Comparison of ENCODE assay signal across 12 cellular contexts in genomic region chr2:9256570-9257043, GRCh38. TPM values are rescaled to one million over a fixed set of nuclear protein-coding genes. Genes with fewer than 3 reads are reported as not detected.
DNase-seq lines count a peak whose midpoint lies in the region; ATAC-seq and TF ChIP-seq lines count a peak whose summit lies in the region.
"Had no signal": no experiment of that assay in that cellular context is flagged by ENCODE, and none has a peak within 500 bp of the region (broad histone marks: within the 10 kb centered on the region; RNA-seq: fewer than 3 reads in every experiment).

No MANE protein-coding gene starts in this region.

- H2AFZ ChIP-seq in neural progenitor cell (replicated peaks) = no peak overlapping the region

- H3K4me3 ChIP-seq in neural progenitor cell (no peak overlapping the region), BE2C (ENCODE audit: low read depth, low read length) (no peak overlapping the region)

- H3K9me3 Mint-ChIP-seq in neural progenitor cell = no peaks in the 10 kb centered on the region
- no peaks in the 10 kb centered on the region for H3K9me3 Mint-ChIP-seq in activated T-helper 1 cell treated with anti-CD3 and anti-CD28 coated beads, Interleukin-12 subunit alpha, Interleukin-12 subunit beta, Interleukin-2, Interleukin-4 antibody, amounts not matched to agents 30 ng/mL and 10 ng/mL and 1 ng/mL, durations not matched to agents 14 hours and 24 hours and 36 hours

- H3K4me1 ChIP-seq in neural progenitor cell (peaks cover 25% of the 10 kb centered on the region), BE2C (peaks cover 5% of the 10 kb centered on the region; the same call in 1 of the 2 replicates)

- H3K36me3 Mint-ChIP-seq in neural progenitor cell = peaks cover 9% of the 10 kb centered on the region
- no peaks in the 10 kb centered on the region for H3K36me3 Mint-ChIP-seq in activated T-helper 1 cell treated with anti-CD3 and anti-CD28 coated beads, Interleukin-12 subunit alpha, Interleukin-12 subunit beta, Interleukin-2, Interleukin-4 antibody, amounts not matched to agents 30 ng/mL and 10 ng/mL and 1 ng/mL, durations not matched to agents 14 hours and 24 hours and 36 hours (ENCODE audit: low read depth)

- H3F3A ChIP-seq in neural progenitor cell (ENCODE audit: low read depth) = no peaks in the 10 kb centered on the region

- H3K79me2 ChIP-seq in neural progenitor cell (ENCODE audit: low read depth) = peaks cover 84% of the 10 kb centered on the region

- H3K9ac ChIP-seq in neural progenitor cell = no peak overlapping the region

- DNase-seq in DMS79 (lab: John Stamatoyannopoulos, UW) (peak; percentile 15), NCI-H69 (lab: John Stamatoyannopoulos, UW) (peak; percentile 42), epithelial cell of prostate (ENCODE audit: low read depth, low spot score) (no peak), neural progenitor cell (ENCODE audit: low spot score) (peak; percentile 29), mucosa of gallbladder (ENCODE audit: low spot score) (no peak), BE2C (no peak)
- DNase-seq in activated T-helper 1 cell treated with anti-CD3 and anti-CD28 coated beads, Interleukin-12 subunit alpha, Interleukin-12 subunit beta, Interleukin-2, Interleukin-4 antibody, amounts not matched to agents 30 ng/mL and 10 ng/mL and 1 ng/mL, durations not matched to agents 14 hours and 24 hours and 36 hours (ENCODE audit: low spot score) = no peak
- DNase-seq: activated CD8-positive, alpha-beta memory T cell treated with anti-CD3 and anti-CD28 coated beads, Interleukin-2, amount 50 U/mL, for 4 hours; NCI-H226; trophoblast cell had no signal

- H3K4me1 Mint-ChIP-seq in neural progenitor cell = peaks cover 70% of the 10 kb centered on the region
- no peaks in the 10 kb centered on the region for H3K4me1 Mint-ChIP-seq in activated T-helper 1 cell treated with anti-CD3 and anti-CD28 coated beads, Interleukin-12 subunit alpha, Interleukin-12 subunit beta, Interleukin-2, Interleukin-4 antibody, amounts not matched to agents 30 ng/mL and 10 ng/mL and 1 ng/mL, durations not matched to agents 14 hours and 24 hours and 36 hours (ENCODE audit: low read depth)

- H3K36me3 ChIP-seq in neural progenitor cell = no peaks in the 10 kb centered on the region
- H3K36me3 ChIP-seq in BE2C = no peaks in the 10 kb centered on the region

- H3K4me3 Mint-ChIP-seq in neural progenitor cell = no peak overlapping the region
- no peak overlapping the region for H3K4me3 Mint-ChIP-seq in activated T-helper 1 cell treated with anti-CD3 and anti-CD28 coated beads, Interleukin-12 subunit alpha, Interleukin-12 subunit beta, Interleukin-2, Interleukin-4 antibody, amounts not matched to agents 30 ng/mL and 10 ng/mL and 1 ng/mL, durations not matched to agents 14 hours and 24 hours and 36 hours

- no peak for ATAC-seq in GM21367 (IDR thresholded peaks at IDR 0.05; ENCODE audit: unreplicated experiment)
- ATAC-seq: HCT116 had no signal

- peaks cover 2% of the 10 kb centered on the region for H3K27me3 Mint-ChIP-seq in neural progenitor cell (ENCODE audit: insufficient read depth, low read depth)
- peaks cover 2% of the 10 kb centered on the region for H3K27me3 Mint-ChIP-seq in activated T-helper 1 cell treated with anti-CD3 and anti-CD28 coated beads, Interleukin-12 subunit alpha, Interleukin-12 subunit beta, Interleukin-2, Interleukin-4 antibody, amounts not matched to agents 30 ng/mL and 10 ng/mL and 1 ng/mL, durations not matched to agents 14 hours and 24 hours and 36 hours (ENCODE audit: insufficient read depth)

- H3K27me3 ChIP-seq in neural progenitor cell (no peaks in the 10 kb centered on the region), BE2C (no peaks in the 10 kb centered on the region)

- intact Hi-C loops in activated T-helper 1 cell treated with anti-CD3 and anti-CD28 coated beads, Interleukin-12 subunit alpha, Interleukin-12 subunit beta, Interleukin-2, Interleukin-4 antibody, amounts not matched to agents 30 ng/mL and 10 ng/mL and 1 ng/mL, durations not matched to agents 14 hours and 24 hours and 36 hours (cut with micrococcal nuclease) = no loop called here

- H3K9me3 ChIP-seq in neural progenitor cell (ENCODE audit: low read depth) (no peaks in the 10 kb centered on the region), BE2C (no peaks in the 10 kb centered on the region)

- H4K20me1 ChIP-seq in neural progenitor cell (ENCODE audit: low read depth) = peaks cover 85% of the 10 kb centered on the region

- H3K27ac ChIP-seq in epithelial cell of prostate (peak overlapping the region; percentile 1), neural progenitor cell (no peak overlapping the region)

- TF ChIP-seq CTCF in neural progenitor cell (IDR thresholded peaks at IDR 0.05) (no peak), BE2C (IDR thresholded peaks at IDR 0.05; ENCODE audit: low read depth, low read length) (no peak)

- peak overlapping the region; percentile 44 for H3K27ac Mint-ChIP-seq in neural progenitor cell
- no peak overlapping the region for H3K27ac Mint-ChIP-seq in activated T-helper 1 cell treated with anti-CD3 and anti-CD28 coated beads, Interleukin-12 subunit alpha, Interleukin-12 subunit beta, Interleukin-2, Interleukin-4 antibody, amounts not matched to agents 30 ng/mL and 10 ng/mL and 1 ng/mL, durations not matched to agents 14 hours and 24 hours and 36 hours

- no peak overlapping the region for H3K4me2 ChIP-seq in neural progenitor cell

RNA-seq across cellular contexts. Expression of gene ASAP2, which starts 50.0 kb away (rescaled TPM):
- 26.1 and 31.7 TPM in 2 replicates for total RNA-seq in neural progenitor cell (ENCODE audit: low replicate concordance)
- 0.34 and 1.2 TPM in 2 replicates for total RNA-seq in activated T-helper 1 cell treated with anti-CD3 and anti-CD28 coated beads, Interleukin-12 subunit alpha, Interleukin-12 subunit beta, Interleukin-2, Interleukin-4 antibody, amounts not matched to agents 30 ng/mL and 10 ng/mL and 1 ng/mL, durations not matched to agents 14 hours and 24 hours and 36 hours
- 44.3 TPM for total RNA-seq in mucosa of gallbladder
- 3.6 TPM for polyA plus RNA-seq in BE2C (2012; ENCODE audit: insufficient read depth, insufficient read length, low read depth)

Comparison
In these comparisons a context has a peak if more than half of its experiments do, and no peak if none do; other contexts are left out.
1. DNase-seq: peak in DMS79 (single experiment), NCI-H69 (single experiment) and neural progenitor cell (single experiment); none in epithelial cell of prostate (single experiment), activated T-helper 1 cell treated with anti-CD3 and anti-CD28 coated beads, Interleukin-12 subunit alpha, Interleukin-12 subunit beta, Interleukin-2, Interleukin-4 antibody, amounts not matched to agents 30 ng/mL and 10 ng/mL and 1 ng/mL, durations not matched to agents 14 hours and 24 hours and 36 hours (single experiment), mucosa of gallbladder (single experiment) and BE2C (single experiment).
2. RNA of gene ASAP2, which starts 50.0 kb away (total RNA-seq): 44.3 TPM in mucosa of gallbladder (single experiment) and 26.1 to 31.7 TPM in neural progenitor cell; 0.34 to 1.2 TPM in activated T-helper 1 cell treated with anti-CD3 and anti-CD28 coated beads, Interleukin-12 subunit alpha, Interleukin-12 subunit beta, Interleukin-2, Interleukin-4 antibody, amounts not matched to agents 30 ng/mL and 10 ng/mL and 1 ng/mL, durations not matched to agents 14 hours and 24 hours and 36 hours; every median in the first group is over 10 times any median in the second.